ENCODE assay signal across 8 cellular contexts in the genomic region with DNA sequence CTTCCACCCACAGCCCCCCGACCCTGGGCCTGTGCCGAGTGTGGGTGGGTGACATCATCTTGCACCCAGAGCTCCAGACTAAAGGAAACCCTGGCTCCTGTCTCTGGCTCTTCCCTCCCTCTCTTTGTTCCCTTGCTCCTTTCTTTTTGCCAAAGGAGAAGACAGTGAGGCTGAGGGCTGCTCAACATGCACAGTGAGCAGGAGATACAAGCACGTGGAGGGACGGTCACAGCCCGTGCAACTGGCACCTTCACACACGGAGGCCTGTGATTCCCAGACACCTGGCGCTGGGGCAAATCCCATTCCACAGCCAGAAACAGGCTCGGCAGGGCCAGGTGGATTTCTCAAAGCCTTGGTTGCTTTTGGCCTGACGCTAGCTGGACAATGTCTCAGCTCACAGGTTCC.
DNase-seq lines count a peak whose midpoint lies in the region; ATAC-seq, FAIRE-seq and TF ChIP-seq lines count a peak whose summit lies in the region.
"Not testable (repeated sequence)": the region's sequence is repeated elsewhere in the genome, so short reads cannot be mapped to it uniquely, and the experiment has no call there.

No MANE protein-coding gene starts in this region.

- H3K27me3 ChIP-seq in DND-41 (ENCODE audit: insufficient read depth, low read length, poor library complexity); MG63; GM12878 (replicated peaks in 1 of 2; ENCODE audit: control insufficient read depth in 2 of 2, insufficient read depth in 2 of 2, low read length in 1 of 2); gastroesophageal sphincter; mesendoderm (ENCODE audit: insufficient read depth, low read length, poor library complexity); sigmoid colon; upper lobe of right lung: not testable (repeated sequence)

- peaks cover 57% of the 10 kb centered on the region for H3K4me1 Mint-ChIP-seq in activated CD4-positive, alpha-beta T cell treated with anti-CD3 and anti-CD28 coated beads, Interleukin-2, amount 10 ng/mL, durations not matched to agents 24 days and 14 days

- not testable (repeated sequence) for H2AFZ ChIP-seq in DND-41 (ENCODE audit: low read depth, low read length); GM12878 (ENCODE audit: control insufficient read depth, low read depth, low read length)

- not testable (repeated sequence) for H3K18ac ChIP-seq in mesendoderm (ENCODE audit: low read length)

- H3K4ac ChIP-seq in mesendoderm (ENCODE audit: low read depth, low read length), result not testable (repeated sequence)

- H3K27ac ChIP-seq in DND-41 (ENCODE audit: low read length) (peak overlapping the region; percentile 39; the same call in 1 of the 2 replicates), GM12878 (ENCODE audit: control insufficient read depth, insufficient read depth) (peak overlapping the region; percentile 62), gastroesophageal sphincter (peak overlapping the region; percentile 66 to 88 (median 87)), sigmoid colon (peak overlapping the region; percentile 83 to 96 (median 86))
- not testable (repeated sequence) for H3K27ac ChIP-seq in mesendoderm (ENCODE audit: low read depth, low read length); upper lobe of right lung

- not testable (repeated sequence) for H3K23ac ChIP-seq in mesendoderm (ENCODE audit: low read length)

- H4K5ac ChIP-seq in mesendoderm (ENCODE audit: low read length), result not testable (repeated sequence)

- not testable (repeated sequence) for TF ChIP-seq EP300 in GM12878 (IDR thresholded peaks at IDR 0.05; ENCODE audit: borderline replicate concordance in 1 of 2, control insufficient read depth in 1 of 2, low read depth in 2 of 2, low read length in 2 of 2); gastroesophageal sphincter (IDR thresholded peaks at IDR 0.05); sigmoid colon (IDR thresholded peaks at IDR 0.05)

- in situ Hi-C loops in GM12878 (cut with MboI), result not testable (repeated sequence)

- not testable (repeated sequence) for H2BK5ac ChIP-seq in mesendoderm (ENCODE audit: low read length)

- H4K20me1 ChIP-seq in DND-41 (ENCODE audit: insufficient read depth, low read length), result peaks cover 84% of the 10 kb centered on the region
- not testable (repeated sequence) for H4K20me1 ChIP-seq in GM12878 (ENCODE audit: control insufficient read depth, insufficient read depth)

- H3K79me1 ChIP-seq in mesendoderm (ENCODE audit: low read length), result not testable (repeated sequence)

- H2AK5ac ChIP-seq in mesendoderm (ENCODE audit: low read length), result not testable (repeated sequence)

- H3K4me1 ChIP-seq in DND-41 (ENCODE audit: insufficient read depth, low read length) (peaks cover 77% of the 10 kb centered on the region), GM12878 (ENCODE audit: control insufficient read depth, insufficient read depth, low read length) (peaks cover 36% of the 10 kb centered on the region), gastroesophageal sphincter (peaks cover 17 to 97% (median 77%) of the 10 kb centered on the region in 3 donors), sigmoid colon (peaks cover 2 to 94% (median 83%) of the 10 kb centered on the region in 4 donors), upper lobe of right lung (peaks cover 74% of the 10 kb centered on the region)
- not testable (repeated sequence) for H3K4me1 ChIP-seq in mesendoderm (ENCODE audit: control insufficient read depth, low read depth, low read length)

- DNase-seq in DND-41; GM12878 (ENCODE audit: low read depth, low spot score); mesendoderm: not testable (repeated sequence)
- DNase-seq in MG63 (peak; percentile 56), sigmoid colon (peak; percentile 82), upper lobe of right lung (peak; percentile 66)
- DNase-seq in activated CD4-positive, alpha-beta T cell treated with anti-CD3 and anti-CD28 coated beads, Interleukin-2, amount 10 ng/mL, durations not matched to agents 24 days and 14 days, result peak; percentile 60

- peaks cover 66% of the 10 kb centered on the region for H3K36me3 ChIP-seq in DND-41 (ENCODE audit: insufficient read depth, low read length)
- peaks cover 67% of the 10 kb centered on the region for H3K36me3 ChIP-seq in MG63
- peaks cover 9 to 13% of the 10 kb centered on the region in 2 experiments; a peak in 3 of 4 replicates for H3K36me3 ChIP-seq in GM12878 (ENCODE audit: control insufficient read depth in 2 of 2, insufficient read depth in 2 of 2, low read length in 1 of 2)
- H3K36me3 ChIP-seq in gastroesophageal sphincter; mesendoderm (ENCODE audit: control insufficient read depth, insufficient read depth, low read length); sigmoid colon; upper lobe of right lung: not testable (repeated sequence)

- H3K9me3 ChIP-seq in DND-41 (ENCODE audit: insufficient read depth, low read length, severe bottlenecking); MG63; GM12878 (replicated peaks; ENCODE audit: control insufficient read depth, insufficient read depth, low read length); gastroesophageal sphincter; sigmoid colon; upper lobe of right lung: not testable (repeated sequence)

- not testable (repeated sequence) for TF ChIP-seq CTCF in DND-41 (IDR thresholded peaks at IDR 0.05; ENCODE audit: borderline replicate concordance, extremely low read depth, low read length, poor library complexity, severe bottlenecking); GM12878 (IDR thresholded peaks at IDR 0.05 in 2 of 3, conservative IDR thresholded peaks at IDR 0.05 in 1 of 3; ENCODE audit: control insufficient read depth in 2 of 3, extremely low read depth in 1 of 3, insufficient read depth in 1 of 3, low read depth in 3 of 3, low read length in 3 of 3); gastroesophageal sphincter (IDR thresholded peaks at IDR 0.05); sigmoid colon (IDR thresholded peaks at IDR 0.05); upper lobe of right lung (IDR thresholded peaks at IDR 0.05)

- not testable (repeated sequence) for FAIRE-seq in GM12878 (lab: Jason Lieb, UNC)

- not testable (repeated sequence) for H2BK120ac ChIP-seq in mesendoderm (ENCODE audit: low read depth, low read length)

- 33% methylated on average over 9 of the region's 9 CpGs for WGBS in GM12878 (ENCODE audit: insufficient coverage, insufficient replicate concordance, low lambda C conversion rate, missing lambda C conversion rate)
- WGBS in gastroesophageal sphincter (ENCODE audit: low coverage in 1 of 2), 2 donors, result 33% methylated on average over 3 of the region's 9 CpGs; no CpG with 5 or more reads in 1 of the 2 donors
- no CpG with 5 or more reads among the region's 9 CpGs for WGBS in mesendoderm (ENCODE audit: extremely low coverage, insufficient coverage, low lambda C conversion rate)
- WGBS in sigmoid colon, 2 donors, result 55 to 75% methylated on average over 9 of the region's 9 CpGs

- H3K4me3 Mint-ChIP-seq in activated CD4-positive, alpha-beta T cell treated with anti-CD3 and anti-CD28 coated beads, Interleukin-2, amount 10 ng/mL, durations not matched to agents 24 days and 14 days, result not testable (repeated sequence)

- not testable (repeated sequence) for H3K27ac Mint-ChIP-seq in activated CD4-positive, alpha-beta T cell treated with anti-CD3 and anti-CD28 coated beads, Interleukin-2, amount 10 ng/mL, durations not matched to agents 24 days and 14 days

- not testable (repeated sequence) for TF ChIP-seq RAD21 in GM12878 (IDR thresholded peaks at IDR 0.05; ENCODE audit: insufficient read depth, low read depth, low read length)

- not testable (repeated sequence) for H3K27me3 Mint-ChIP-seq in activated CD4-positive, alpha-beta T cell treated with anti-CD3 and anti-CD28 coated beads, Interleukin-2, amount 10 ng/mL, durations not matched to agents 24 days and 14 days

- not testable (repeated sequence) for H4K8ac ChIP-seq in mesendoderm (ENCODE audit: low read depth, low read length)

- CTCF ChIA-PET in GM12878 (lab: Yijun Ruan, JAX), result not testable (repeated sequence)

- POLR2A ChIA-PET in GM12878 (lab: Charles Lee), result not testable (repeated sequence)

- H3K56ac ChIP-seq in mesendoderm (ENCODE audit: low read length), result peak overlapping the region; percentile 58

- 0 out of 4 replicates have a peak overlapping the region, but pooled peaks of 1 of the 2 experiments have one; percentile 14 for H3K4me3 ChIP-seq in DND-41 (ENCODE audit: low read depth in 1 of 2, low read length in 2 of 2)
- H3K4me3 ChIP-seq in MG63; mesendoderm (ENCODE audit: low read length); sigmoid colon; upper lobe of right lung: not testable (repeated sequence)
- peak overlapping the region; percentile 51; the same call in 1 of the 2 replicates for H3K4me3 ChIP-seq in GM12878
- peak overlapping the region in 1 of 2 donors; percentile 18 for H3K4me3 ChIP-seq in gastroesophageal sphincter

- not testable (repeated sequence) for TF ChIP-seq POLR2A in GM12878 (IDR thresholded peaks at IDR 0.05; ENCODE audit: low read depth, low read length); gastroesophageal sphincter (IDR thresholded peaks at IDR 0.05); sigmoid colon (IDR thresholded peaks at IDR 0.05)

- not testable (repeated sequence) for H2BK15ac ChIP-seq in mesendoderm (replicated peaks; ENCODE audit: low read depth)

- H3K79me2 ChIP-seq in DND-41 (ENCODE audit: insufficient read depth, low read length) (peaks cover 96% of the 10 kb centered on the region), GM12878 (ENCODE audit: control insufficient read depth, insufficient read depth, low read length) (peaks cover 86% of the 10 kb centered on the region), mesendoderm (ENCODE audit: control insufficient read depth, insufficient read depth, low read length) (peaks cover 82% of the 10 kb centered on the region)

- SMC1A ChIA-PET in GM12878 (lab: Charles Lee; ENCODE audit: uncharacterized antibody, unreplicated experiment), result not testable (repeated sequence)

- H3K9ac ChIP-seq in DND-41 (ENCODE audit: low read depth, low read length); mesendoderm (ENCODE audit: low read length): not testable (repeated sequence)
- peak overlapping the region; percentile 21; the same call in 1 of the 2 replicates for H3K9ac ChIP-seq in GM12878 (ENCODE audit: control insufficient read depth, insufficient read depth, low read length)

- not testable (repeated sequence) for ATAC-seq in DND-41 (ENCODE audit: insufficient read depth, low read depth); GM12878; gastroesophageal sphincter; upper lobe of right lung

- not testable (repeated sequence) for BruUV-seq in GM12878 (replicated peaks; lab: Mats Ljungman, UMichigan)

- peak overlapping the region; percentile 39; the same call in 1 of the 2 replicates for H3K4me2 ChIP-seq in DND-41 (ENCODE audit: insufficient read depth, low read length)
- peak overlapping the region; percentile 91 for H3K4me2 ChIP-seq in GM12878 (ENCODE audit: control insufficient read depth, insufficient read depth)
- H3K4me2 ChIP-seq in mesendoderm (ENCODE audit: low read length), result not testable (repeated sequence)

- peaks cover 54% of the 10 kb centered on the region for H3K36me3 Mint-ChIP-seq in activated CD4-positive, alpha-beta T cell treated with anti-CD3 and anti-CD28 coated beads, Interleukin-2, amount 10 ng/mL, durations not matched to agents 24 days and 14 days (ENCODE audit: low read depth)

- not testable (repeated sequence) for H3K9me3 Mint-ChIP-seq in activated CD4-positive, alpha-beta T cell treated with anti-CD3 and anti-CD28 coated beads, Interleukin-2, amount 10 ng/mL, durations not matched to agents 24 days and 14 days

- RAD21 ChIA-PET in GM12878 (lab: Charles Lee; ENCODE audit: unreplicated experiment), result not testable (repeated sequence)

- intact Hi-C loops in activated CD4-positive, alpha-beta T cell treated with anti-CD3 and anti-CD28 coated beads, Interleukin-2, amount 10 ng/mL, durations not matched to agents 24 days and 14 days (cut with micrococcal nuclease); GM12878 (cut with micrococcal nuclease; ENCODE audit: unreplicated experiment); upper lobe of right lung (cut with DNase I): not testable (repeated sequence)
- intact Hi-C loops in sigmoid colon (cut with DNase I), result loop anchor here (10.0 kb wide), 1 partner anchor 701 kb away; no protein-coding TSS in a partner anchor
